ENCODE assay signal across 11 cellular contexts in the genomic region with DNA sequence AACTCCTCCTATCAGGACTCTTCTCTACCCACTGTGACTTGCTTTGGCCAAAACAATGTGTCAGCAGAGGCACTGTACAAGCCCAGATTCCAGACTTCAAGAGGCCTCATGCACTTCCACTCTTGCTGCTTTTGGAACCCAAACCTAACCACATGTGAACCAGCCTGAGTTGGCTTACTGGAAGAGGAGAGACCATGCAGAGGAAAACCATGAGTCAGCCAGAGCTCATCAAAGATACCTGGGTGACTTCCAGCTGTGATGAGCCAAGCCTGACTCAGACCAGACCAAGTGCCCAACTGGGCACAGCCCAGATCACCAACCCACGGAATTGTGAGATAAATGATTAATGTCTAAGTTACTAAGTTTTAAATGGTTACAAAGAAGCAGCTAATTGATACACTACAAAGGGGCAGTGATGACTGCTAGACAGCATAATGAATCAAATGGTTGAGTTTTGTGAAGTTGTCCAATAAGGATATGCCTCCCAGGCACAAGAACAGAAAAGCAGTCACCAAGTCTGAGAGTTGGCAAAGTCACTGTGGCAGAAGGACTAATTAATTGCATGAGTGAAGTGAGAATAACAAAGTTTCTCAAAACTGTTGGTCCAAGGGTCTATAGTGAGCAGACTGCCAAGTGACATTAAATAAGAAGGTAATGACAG. TPM values are rescaled to one million over a fixed set of nuclear protein-coding genes. Genes with fewer than 3 reads are reported as not detected.
A peak's percentile ranks its signal among the peaks of the same experiment; 100 is the strongest.
DNase-seq lines count a peak whose midpoint lies in the region; ATAC-seq and TF ChIP-seq lines count a peak whose summit lies in the region.
"Had no signal": no experiment of that assay in that cellular context is flagged by ENCODE, and none has a peak within 500 bp of the region (broad histone marks: within the 10 kb centered on the region; RNA-seq: fewer than 3 reads in every experiment).

No MANE protein-coding gene starts in this region.

- CTCF ChIA-PET in Panc1 (lab: Charles Lee), result interaction anchor here (0.6 to 1.2 kb wide), 2 partner anchors 16 to 34 kb away, joined by 3 to 5 read pairs; a partner anchor contains a TSS

- intact Hi-C loops in Panc1 (cut with micrococcal nuclease; ENCODE audit: unreplicated experiment), result no loop called here
- intact Hi-C loops in testis (cut with DNase I; ENCODE audit: low total_unique reads), result no loop called here

- in situ Hi-C loops in Panc1 (cut with HindIII; ENCODE audit: low pct_unique_long_range_greater_than_20kb, low sequenced_read_pairs), result no loop called here

- peaks cover 19% of the 10 kb centered on the region for H3K36me3 ChIP-seq in ACC112 (ENCODE audit: insufficient read depth, low read length)
- no peaks in the 10 kb centered on the region for H3K36me3 ChIP-seq in Panc1 (ENCODE audit: control insufficient read depth, insufficient read depth, low read length)
- H3K36me3 ChIP-seq in testis (ENCODE audit: low read depth, missing control alignments), result no peaks in the 10 kb centered on the region
- H3K36me3 ChIP-seq: suprapubic skin had no signal

- no peaks in the 10 kb centered on the region for H3K27me3 ChIP-seq in ACC112 (ENCODE audit: insufficient read depth, low read length)
- no peaks in the 10 kb centered on the region for H3K27me3 ChIP-seq in Panc1 (ENCODE audit: control insufficient read depth, insufficient read depth, low read length)
- H3K27me3 ChIP-seq in testis, result no peaks in the 10 kb centered on the region
- H3K27me3 ChIP-seq: suprapubic skin had no signal

- H3K9me3 ChIP-seq in Panc1 (ENCODE audit: control insufficient read depth, insufficient read depth, low read depth, low read length) (no peaks in the 10 kb centered on the region; the same call in 1 of the 2 replicates), testis (no peaks in the 10 kb centered on the region)

- no TSS peak for BruUV-seq in Panc1 (replicated peaks; lab: Mats Ljungman, UMichigan)

- POLR2A ChIA-PET in Panc1 (lab: Charles Lee), result interaction anchor here (0.5 to 1.0 kb wide), 3 partner anchors 18 to 54 kb away, joined by 3 to 4 read pairs (median 3); no protein-coding TSS in a partner anchor

- H3K4me1 ChIP-seq in ACC112 (ENCODE audit: control insufficient read depth, insufficient read depth, low read length, unreplicated experiment), result peaks cover 32% of the 10 kb centered on the region
- peaks cover 13% of the 10 kb centered on the region for H3K4me1 ChIP-seq in Panc1 (ENCODE audit: control insufficient read depth, insufficient read depth, low read length)
- H3K4me1 ChIP-seq in testis, result no peaks in the 10 kb centered on the region
- H3K4me1 ChIP-seq: suprapubic skin had no signal

- WGBS in testis, 2 donors, result 47 to 63% methylated on average over 1 of the region's 1 CpG

- H2AFZ ChIP-seq in ACC112 (ENCODE audit: low read length, unreplicated experiment), result no peak overlapping the region

- no peak for TF ChIP-seq POLR2A in testis (IDR thresholded peaks at IDR 0.05)

- H3K4me3 ChIP-seq in ACC112 (ENCODE audit: low read depth, low read length) (peak overlapping the region; percentile 67), Panc1 (ENCODE audit: low read depth in 2 of 2, low read length in 2 of 2) (peak overlapping the region in 1 of 2 experiments; percentile 12; a peak in 1 of 4 replicates), fibroblast of villous mesenchyme (ENCODE audit: low read depth, low read length) (no peak overlapping the region), testis (no peak overlapping the region)
- H3K4me3 ChIP-seq: suprapubic skin had no signal

- ATAC-seq in GM18868 (IDR thresholded peaks at IDR 0.05; ENCODE audit: unreplicated experiment) (peak; percentile 48), Panc1 (peak; percentile 100), HG02938 (IDR thresholded peaks at IDR 0.05; ENCODE audit: unreplicated experiment) (no peak)

- DNase-seq in Panc1 (ENCODE audit: low read depth, low spot score), result peak; percentile 100
- peak; percentile 78 for DNase-seq in fibroblast of villous mesenchyme (ENCODE audit: low read depth)
- DNase-seq in NCI-H146 (lab: John Stamatoyannopoulos, UW), result no peak
- no peak for DNase-seq in testis
- no peak for DNase-seq in NOMO-1 treated with DMSO at 0.1 percent for 48 hours (lab: John Stamatoyannopoulos, UW; ENCODE audit: unreplicated experiment)
- DNase-seq: activated naive CD8-positive, alpha-beta T cell treated with anti-CD3 and anti-CD28 coated beads, Interleukin-2, amount 10 ng/mL, durations not matched to agents 7 days and 5 days; Kasumi-1 had no signal

- H3K27ac ChIP-seq in ACC112 (ENCODE audit: low read depth, low read length), result peak overlapping the region; percentile 89
- peak overlapping the region; percentile 5 for H3K27ac ChIP-seq in Panc1 (ENCODE audit: low read length)
- H3K27ac ChIP-seq in testis, result no peak overlapping the region
- H3K27ac ChIP-seq: suprapubic skin had no signal

- peaks cover 23% of the 10 kb centered on the region for H3K79me2 ChIP-seq in ACC112 (ENCODE audit: control insufficient read depth, insufficient read depth, low read length, unreplicated experiment)

- TF ChIP-seq CTCF in Panc1 (IDR thresholded peaks at IDR 0.05) (no peak), fibroblast of villous mesenchyme (IDR thresholded peaks at IDR 0.05; ENCODE audit: insufficient read depth, low read depth, low read length) (no peak), testis (IDR thresholded peaks at IDR 0.05) (no peak)

RNA-seq across cellular contexts. Expression of a gene that starts 16.1 kb away (rescaled TPM):
- 8.0 TPM for total RNA-seq in Panc1 (2021; ENCODE audit: unreplicated experiment)
- 5.4 TPM for polyA plus RNA-seq in Panc1 (2012; ENCODE audit: insufficient read length)
- 11.0 and 13.4 TPM in 2 replicates for total RNA-seq in fibroblast of villous mesenchyme
- 1 to 10 TPM; 1.0 to 1.4 TPM for total RNA-seq in testis
- 0.87 TPM for polyA plus RNA-seq in testis (ENCODE audit: insufficient read depth, low read depth, low replicate concordance)
- total RNA-seq: activated naive CD8-positive, alpha-beta T cell treated with anti-CD3 and anti-CD28 coated beads, Interleukin-2, amount 10 ng/mL, durations not matched to agents 7 days and 5 days; suprapubic skin had no signal

Comparison
In these comparisons a context has a peak if more than half of its experiments do, and no peak if none do; other contexts are left out.
1. H3K27ac ChIP-seq: peak in ACC112 (single experiment) and Panc1 (single experiment); none in testis (0 of 2).
2. DNase-seq: peak in Panc1 (single experiment) and fibroblast of villous mesenchyme (single experiment); none in NCI-H146 (single experiment), testis (single experiment) and NOMO-1 treated with DMSO at 0.1 percent for 48 hours (single experiment).